Comparison of ENCODE assay signal across 8 cellular contexts in the genomic region with DNA sequence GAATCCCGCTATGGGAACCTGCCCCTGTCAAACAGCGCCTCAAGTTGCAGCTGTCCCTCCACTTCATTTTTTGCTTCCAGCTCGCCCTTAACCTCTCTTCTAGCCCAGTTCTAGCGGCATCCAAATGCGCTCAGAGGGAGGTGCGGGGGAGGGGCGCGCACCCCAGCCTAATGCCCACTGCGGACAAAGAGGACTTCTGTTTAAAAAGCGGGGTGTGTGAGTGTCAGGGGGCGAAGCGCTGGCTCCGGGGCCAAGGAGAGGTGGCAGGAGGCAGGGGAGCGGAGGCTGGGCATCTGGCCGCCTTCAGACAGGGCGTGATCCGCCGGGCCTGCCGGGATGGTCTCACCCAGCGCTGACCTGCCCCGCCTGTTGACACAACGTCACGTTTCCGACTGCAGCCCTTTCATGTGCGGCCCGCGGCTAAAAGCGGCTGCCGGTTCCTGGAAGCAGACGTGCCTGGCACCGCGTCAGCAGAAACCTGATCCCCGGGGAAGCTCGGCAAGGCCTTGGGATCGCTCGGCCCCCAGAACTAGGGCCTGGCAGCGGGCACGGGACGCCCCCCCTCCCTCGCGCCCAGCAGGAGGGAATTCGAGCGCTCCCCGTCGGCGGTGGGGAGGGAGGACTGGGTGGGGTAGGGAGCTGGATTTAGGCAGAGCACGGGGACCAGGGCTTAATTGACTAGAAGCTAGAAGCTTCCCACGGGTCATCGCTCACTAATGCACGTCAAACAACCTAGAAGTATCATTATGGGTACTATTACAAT. TPM values are rescaled to one million over a fixed set of nuclear protein-coding genes. Genes with fewer than 3 reads are reported as not detected.
DNase-seq lines count a peak whose midpoint lies in the region; ATAC-seq and TF ChIP-seq lines count a peak whose summit lies in the region.

No MANE protein-coding gene starts in this region.

- peaks cover 8 to 17% (median 9%) of the 10 kb centered on the region in 4 donors for H3K36me3 ChIP-seq in right lobe of liver

- H3K4me1 ChIP-seq in right lobe of liver: peaks cover 0 to 47% (median 15%) of the 10 kb centered on the region in 4 donors

- DNase-seq in AG20443 (ENCODE audit: low spot score): peak; percentile 92
- DNase-seq in NCI-H460 (ENCODE audit: extremely low read depth, low read depth): peak; percentile 94
- DNase-seq in activated CD4-positive, alpha-beta T cell treated with anti-CD3 and anti-CD28 coated beads, Interleukin-2, amount 50 U/mL, for 4 hours: peak; percentile 40 to 45
- peak; percentile 94 to 98 for DNase-seq in dermis microvascular lymphatic vessel endothelial cell (ENCODE audit: low read depth in 2 of 2)
- peak; percentile 97 to 98 (median 98) for DNase-seq in right lobe of liver
- DNase-seq in stimulated activated CD4-positive, alpha-beta T cell treated with anti-CD3 and anti-CD28 coated beads, Interleukin-4, amount 100 ng/mL, for 24 hours: peak; percentile 61

- peak overlapping the region; percentile 91 to 100 (median 100) for H3K27ac ChIP-seq in right lobe of liver

- H3K4me3 ChIP-seq in right lobe of liver: peak overlapping the region; percentile 9 to 42 (median 35)

- H3K27me3 ChIP-seq in right lobe of liver: no peaks in the 10 kb centered on the region

- no peak for TF ChIP-seq CTCF in right lobe of liver (IDR thresholded peaks at IDR 0.05)

- TF ChIP-seq POLR2A in right lobe of liver (IDR thresholded peaks at IDR 0.05): peak; percentile 81

- no peaks in the 10 kb centered on the region for H3K9me3 ChIP-seq in right lobe of liver

- ATAC-seq in GM18909 (IDR thresholded peaks at IDR 0.05; ENCODE audit: poor library complexity, unreplicated experiment): peak; percentile 70
- peak; percentile 57 for ATAC-seq in HG03135 (IDR thresholded peaks at IDR 0.05; ENCODE audit: unreplicated experiment)
- peak; percentile 64 to 88 (median 82) for ATAC-seq in right lobe of liver

- intact Hi-C loops in right lobe of liver (cut with DNase I): no loop called here

- 1% methylated on average over 15 of the region's 50 CpGs for WGBS in right lobe of liver (ENCODE audit: insufficient coverage, low coverage, low lambda C conversion rate, missing lambda C conversion rate)

RNA-seq across cellular contexts. Expression of gene BHLHE40, which starts 7.6 kb away (rescaled TPM):
- total RNA-seq in NCI-H460 (2014; rRNA removed; shearing (Covaris generic)): 64.5 and 76.8 TPM in 2 replicates
- polyA plus RNA-seq in NCI-H460 (2014; cell fraction: nucleus; rRNA removed): 27.8 and 29.0 TPM in 2 replicates
- total RNA-seq in dermis microvascular lymphatic vessel endothelial cell: 8.7 and 13.9 TPM in 2 replicates
- total RNA-seq in right lobe of liver: 100 to 1,000 TPM in 1 of 6 experiments, 10 to 100 TPM in 5; 19.0 to 170 (median 57.7) TPM

Comparison
In these comparisons a context has a peak if more than half of its experiments do, and no peak if none do; other contexts are left out.
1. Peak in every context shown above with its lines: DNase-seq, ATAC-seq, H3K4me3 ChIP-seq and H3K27ac ChIP-seq.
2. DNase-seq: peak in every context shown above with its lines; median percentile 98 in right lobe of liver; 96 in dermis microvascular lymphatic vessel endothelial cell; 94 in NCI-H460; 92 in AG20443; 61 in stimulated activated CD4-positive, alpha-beta T cell treated with anti-CD3 and anti-CD28 coated beads, Interleukin-4, amount 100 ng/mL, for 24 hours; 42 in activated CD4-positive, alpha-beta T cell treated with anti-CD3 and anti-CD28 coated beads, Interleukin-2, amount 50 U/mL, for 4 hours.